22 cellular contexts compared by ENCODE assay signal in the genomic region with DNA sequence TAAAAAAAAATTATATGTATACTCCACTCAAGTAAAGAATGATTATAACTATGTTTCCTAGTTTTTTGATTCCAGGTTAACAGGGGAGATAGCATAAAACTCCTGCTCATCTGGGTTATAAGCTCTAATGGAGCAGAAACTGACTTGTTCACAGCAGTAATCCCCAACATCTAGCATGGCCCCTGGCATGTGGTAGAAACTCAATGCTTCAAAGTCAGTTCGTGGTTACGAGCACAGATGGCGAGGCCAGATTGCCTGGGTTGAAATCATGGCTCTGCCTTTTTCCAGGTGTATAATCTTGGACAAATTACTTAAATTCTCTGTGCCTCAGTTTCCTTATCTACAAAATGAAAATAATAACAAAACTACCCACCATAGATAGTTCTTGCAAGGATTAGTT.
A peak's percentile ranks its signal among the peaks of the same experiment; 100 is the strongest.
DNase-seq lines count a peak whose midpoint lies in the region; ATAC-seq and TF ChIP-seq lines count a peak whose summit lies in the region.
"Had no signal": no experiment of that assay in that cellular context is flagged by ENCODE, and none has a peak within 500 bp of the region (broad histone marks: within the 10 kb centered on the region; RNA-seq: fewer than 3 reads in every experiment).

No MANE protein-coding gene starts in this region.

- H3K27me3 ChIP-seq in gastroesophageal sphincter, result no peaks in the 10 kb centered on the region
- H3K27me3 ChIP-seq: neural progenitor cell had no signal

- no peaks in the 10 kb centered on the region for H3K36me3 ChIP-seq in gastroesophageal sphincter
- H3K36me3 ChIP-seq: neural progenitor cell had no signal

- H3K4me1 ChIP-seq in gastroesophageal sphincter, result peaks cover 2 to 40% (median 8%) of the 10 kb centered on the region in 3 donors
- H3K4me1 ChIP-seq: neural progenitor cell had no signal

- H3K4me1 Mint-ChIP-seq in progenitor cell of endocrine pancreas (ENCODE audit: low read depth), result peaks cover 3% of the 10 kb centered on the region
- H3K4me1 Mint-ChIP-seq: activated naive CD4-positive, alpha-beta T cell treated with anti-CD3 and anti-CD28 coated beads, Interleukin-2, amount 50 U/mL, for 24 hours had no signal

- no peak overlapping the region for H3K4me3 ChIP-seq in astrocyte of the spinal cord (ENCODE audit: low read depth, low read length)
- H3K4me3 ChIP-seq in gastroesophageal sphincter, result no peak overlapping the region
- H3K4me3 ChIP-seq: neural progenitor cell had no signal

- H3K9me3 Mint-ChIP-seq in progenitor cell of endocrine pancreas (ENCODE audit: low read depth), result peaks cover 6% of the 10 kb centered on the region
- H3K9me3 Mint-ChIP-seq: activated naive CD4-positive, alpha-beta T cell treated with anti-CD3 and anti-CD28 coated beads, Interleukin-2, amount 50 U/mL, for 24 hours had no signal

- no peak overlapping the region for H3K27ac ChIP-seq in gastroesophageal sphincter
- H3K27ac ChIP-seq: epithelial cell of prostate, neural progenitor cell had no signal

- no peak for ATAC-seq in gastroesophageal sphincter
- ATAC-seq in GM19023 (IDR thresholded peaks at IDR 0.05; ENCODE audit: unreplicated experiment), result no peak
- ATAC-seq in GM21528 (IDR thresholded peaks at IDR 0.05; ENCODE audit: low FRiP score, unreplicated experiment), result no peak
- ATAC-seq: HCT116 had no signal

- DNase-seq in activated CD4-positive, alpha-beta T cell treated with anti-CD3 and anti-CD28 coated beads for 48 hours, result peak; percentile 15
- no peak for DNase-seq in activated CD4-positive, alpha-beta T cell treated with anti-CD3 and anti-CD28 coated beads for 4 hours
- DNase-seq in NCI-H524 (lab: John Stamatoyannopoulos, UW), result peak; percentile 79 to 90
- DNase-seq in astrocyte of the spinal cord (ENCODE audit: low read depth, low spot score), result peak; percentile 45
- DNase-seq in progenitor cell of endocrine pancreas (ENCODE audit: low spot score, unreplicated experiment), result no peak
- DNase-seq: activated CD4-positive, CD25-positive, alpha-beta regulatory T cell treated with anti-CD3 and anti-CD28 coated beads, Interleukin-2, amount 50 U/mL, for 72 hours; activated CD8-positive, alpha-beta memory T cell treated with anti-CD3 and anti-CD28 coated beads for 24 hours; activated T-cell treated with anti-CD3 and anti-CD28 coated beads, Interleukin-2, amount 50 U/mL, for 48 hours; aorta; cerebellar nuclear complex; GF-D8; hippocampal formation; Karpas-422; NCI-H2107; NCI-H510A treated with DMSO at 0.1 percent for 48 hours had no signal

- H3K27me3 Mint-ChIP-seq in progenitor cell of endocrine pancreas, result no peaks in the 10 kb centered on the region
- H3K27me3 Mint-ChIP-seq: activated naive CD4-positive, alpha-beta T cell treated with anti-CD3 and anti-CD28 coated beads, Interleukin-2, amount 50 U/mL, for 24 hours had no signal

- TF ChIP-seq POLR2A in gastroesophageal sphincter (IDR thresholded peaks at IDR 0.05), result no peak

- H3K36me3 Mint-ChIP-seq in progenitor cell of endocrine pancreas (ENCODE audit: insufficient read depth), result peaks cover 6% of the 10 kb centered on the region
- H3K36me3 Mint-ChIP-seq: activated naive CD4-positive, alpha-beta T cell treated with anti-CD3 and anti-CD28 coated beads, Interleukin-2, amount 50 U/mL, for 24 hours had no signal

- H3K27ac Mint-ChIP-seq in progenitor cell of endocrine pancreas, result no peak overlapping the region
- H3K27ac Mint-ChIP-seq: activated naive CD4-positive, alpha-beta T cell treated with anti-CD3 and anti-CD28 coated beads, Interleukin-2, amount 50 U/mL, for 24 hours had no signal

- H3K4me3 Mint-ChIP-seq in progenitor cell of endocrine pancreas (ENCODE audit: low read depth), result no peak overlapping the region
- H3K4me3 Mint-ChIP-seq: activated naive CD4-positive, alpha-beta T cell treated with anti-CD3 and anti-CD28 coated beads, Interleukin-2, amount 50 U/mL, for 24 hours; neural progenitor cell had no signal

- TF ChIP-seq CTCF in astrocyte of the spinal cord (IDR thresholded peaks at IDR 0.05; ENCODE audit: low read depth, low read length) (no peak), progenitor cell of endocrine pancreas (IDR thresholded peaks at IDR 0.05; ENCODE audit: unreplicated experiment) (no peak), gastroesophageal sphincter (IDR thresholded peaks at IDR 0.05) (no peak)

- in situ Hi-C loops in astrocyte of the spinal cord (cut with HindIII; ENCODE audit: low sequenced_read_pairs), result no loop called here

- no peaks in the 10 kb centered on the region for H3K9me3 ChIP-seq in gastroesophageal sphincter

- WGBS in gastroesophageal sphincter (ENCODE audit: low coverage in 1 of 2), 2 donors, result 81 to 89% methylated on average over 3 of the region's 3 CpGs

- TF ChIP-seq EP300 in gastroesophageal sphincter (IDR thresholded peaks at IDR 0.05), result no peak

Comparison
In these comparisons a context has a peak if more than half of its experiments do, and no peak if none do; other contexts are left out.
1. DNase-seq: peak in activated CD4-positive, alpha-beta T cell treated with anti-CD3 and anti-CD28 coated beads for 48 hours (single experiment), NCI-H524 (2 of 2) and astrocyte of the spinal cord (single experiment); none in activated CD4-positive, alpha-beta T cell treated with anti-CD3 and anti-CD28 coated beads for 4 hours (0 of 2) and progenitor cell of endocrine pancreas (single experiment).